Comparison of ENCODE assay signal across 1 cellular context in the genomic region with DNA sequence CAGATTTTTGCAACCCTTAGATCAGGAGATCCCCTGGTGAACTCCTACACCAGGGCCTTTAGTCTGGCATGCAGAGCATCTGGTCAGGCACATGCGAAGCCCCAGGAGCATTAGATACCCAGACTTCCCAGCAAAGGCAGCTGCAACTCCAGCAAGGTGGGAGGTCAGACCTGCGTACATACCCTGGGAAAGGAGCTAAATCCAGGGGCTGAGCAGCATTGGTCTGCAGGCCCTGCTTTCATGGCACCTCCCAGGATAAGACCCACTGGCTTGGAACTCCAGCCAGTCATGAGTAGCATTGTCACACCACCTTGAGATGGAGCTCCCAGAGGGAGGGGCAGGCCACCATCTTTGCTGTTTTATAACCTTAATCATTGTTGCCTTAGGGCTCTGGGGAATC.
TF ChIP-seq lines count a peak whose summit lies in the region.

No MANE protein-coding gene starts in this region.

TF ChIP-seq in H1, 55 proteins besides CTCF, POLR2A, EP300 and RAD21 (continued from another document):
- no peak for TF ChIP-seq CHD7 (IDR thresholded peaks at IDR 0.05; ENCODE audit: insufficient replicate concordance, low read length)
- no peak for TF ChIP-seq GTF2F1 (IDR thresholded peaks at IDR 0.05; ENCODE audit: borderline replicate concordance, low read depth, low read length)
- no peak for TF ChIP-seq RBBP5 (IDR thresholded peaks at IDR 0.05; ENCODE audit: borderline replicate concordance, low read depth, low read length)
- no peak for TF ChIP-seq NANOG (IDR thresholded peaks at IDR 0.05; ENCODE audit: insufficient read depth, low read depth, low read length, poor library complexity, severe bottlenecking)
- TF ChIP-seq FOSL1 (IDR thresholded peaks at IDR 0.05; ENCODE audit: insufficient read depth, low read depth, low read length), result no peak
- TF ChIP-seq TAF1 (IDR thresholded peaks at IDR 0.05; ENCODE audit: low read depth, low read length), result no peak
- no peak for TF ChIP-seq TCF12 (IDR thresholded peaks at IDR 0.05; ENCODE audit: low read depth, low read length)
- no peak for TF ChIP-seq SIN3A (conservative IDR thresholded peaks at IDR 0.05 in 1 of 2, IDR thresholded peaks at IDR 0.05 in 1 of 2; ENCODE audit: low read depth in 1 of 2, low read length in 2 of 2)
- TF ChIP-seq SIRT6 (IDR thresholded peaks at IDR 0.05; ENCODE audit: low read length), result no peak
- TF ChIP-seq ZNF274 (IDR thresholded peaks at IDR 0.05; ENCODE audit: borderline replicate concordance, extremely low read depth, low read length), result no peak
- TF ChIP-seq, protein P1, sequence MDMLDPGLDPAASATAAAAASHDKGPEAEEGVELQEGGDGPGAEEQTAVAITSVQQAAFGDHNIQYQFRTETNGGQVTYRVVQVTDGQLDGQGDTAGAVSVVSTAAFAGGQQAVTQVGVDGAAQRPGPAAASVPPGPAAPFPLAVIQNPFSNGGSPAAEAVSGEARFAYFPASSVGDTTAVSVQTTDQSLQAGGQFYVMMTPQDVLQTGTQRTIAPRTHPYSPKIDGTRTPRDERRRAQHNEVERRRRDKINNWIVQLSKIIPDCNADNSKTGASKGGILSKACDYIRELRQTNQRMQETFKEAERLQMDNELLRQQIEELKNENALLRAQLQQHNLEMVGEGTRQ (IDR thresholded peaks at IDR 0.05; ENCODE audit: low read length), result no peak
- TF ChIP-seq SAP30 (IDR thresholded peaks at IDR 0.05; ENCODE audit: insufficient read depth, insufficient replicate concordance, low read length), result no peak
- TF ChIP-seq EGR1 (IDR thresholded peaks at IDR 0.05; ENCODE audit: borderline replicate concordance, low read depth, low read length), result no peak
- TF ChIP-seq RNF2 (IDR thresholded peaks at IDR 0.05; ENCODE audit: borderline replicate concordance, low read depth, low read length, missing control alignments, poor library complexity, severe bottlenecking), result no peak
- TF ChIP-seq POU5F1 (IDR thresholded peaks at IDR 0.05; ENCODE audit: low read depth, low read length), result no peak
- no peak for TF ChIP-seq SP4 (IDR thresholded peaks at IDR 0.05; ENCODE audit: low read length)
- no peak for TF ChIP-seq TEAD4 (IDR thresholded peaks at IDR 0.05; ENCODE audit: low read depth, low read length)
